2 cellular contexts compared by ENCODE assay signal in genomic region chr3:194161181-194162045, GRCh38.
TF ChIP-seq lines count a peak whose summit lies in the region.

No MANE protein-coding gene starts in this region.

TF ChIP-seq in K562, 482 proteins besides CTCF, POLR2A, EP300 and RAD21 (continues in another document):
- no peak for TF ChIP-seq DACH1 (IDR thresholded peaks at IDR 0.05; ENCODE audit: partially characterized antibody)
- no peak for TF ChIP-seq MECOM (CRISPR knock-in tag; IDR thresholded peaks at IDR 0.05)
- no peak for TF ChIP-seq HNRNPK (IDR thresholded peaks at IDR 0.05; ENCODE audit: low read depth, low read length, poor library complexity, severe bottlenecking)
- TF ChIP-seq ZNF764 (CRISPR knock-in tag; IDR thresholded peaks at IDR 0.05; ENCODE audit: low read depth) = no peak
- TF ChIP-seq MEF2D (tag; conservative IDR thresholded peaks at IDR 0.05; ENCODE audit: low read depth) = no peak
- no peak for TF ChIP-seq ZNF518B (CRISPR knock-in tag; IDR thresholded peaks at IDR 0.05)
- no peak for TF ChIP-seq RBM17 (IDR thresholded peaks at IDR 0.05; ENCODE audit: borderline replicate concordance, low read depth, low read length)
- TF ChIP-seq BRD4 (IDR thresholded peaks at IDR 0.05) = no peak
- no peak for TF ChIP-seq POLR2AphosphoS5 (IDR thresholded peaks at IDR 0.05; ENCODE audit: control insufficient read depth, insufficient read depth, low read depth, low read length)
- TF ChIP-seq ZNF165 (CRISPR knock-in tag; IDR thresholded peaks at IDR 0.05; ENCODE audit: borderline replicate concordance) = no peak
- no peak for TF ChIP-seq CLOCK (CRISPR knock-in tag; IDR thresholded peaks at IDR 0.05; ENCODE audit: borderline replicate concordance)
- TF ChIP-seq PATZ1 (CRISPR knock-in tag; IDR thresholded peaks at IDR 0.05; ENCODE audit: borderline replicate concordance) = no peak
- TF ChIP-seq KLF10 (CRISPR knock-in tag; IDR thresholded peaks at IDR 0.05) = no peak
- TF ChIP-seq SMARCA4 (IDR thresholded peaks at IDR 0.05) = no peak

TF ChIP-seq in HepG2, 621 proteins besides CTCF, POLR2A, EP300 and RAD21 (continues in another document):
- no peak for TF ChIP-seq KAT2B (IDR thresholded peaks at IDR 0.05; ENCODE audit: borderline replicate concordance, low read depth, low read length)
- TF ChIP-seq GATAD1 (CRISPR knock-in tag; IDR thresholded peaks at IDR 0.05) = 0 out of 2 replicates have a peak, but pooled peaks have one; percentile 19
- TF ChIP-seq ZNF224 (CRISPR knock-in tag; IDR thresholded peaks at IDR 0.05) = no peak
- no peak for TF ChIP-seq ZFP36L2 (CRISPR knock-in tag; IDR thresholded peaks at IDR 0.05)
- TF ChIP-seq DMAP1 (CRISPR knock-in tag; IDR thresholded peaks at IDR 0.05) = no peak
- no peak for TF ChIP-seq ARHGAP35 (CRISPR knock-in tag; IDR thresholded peaks at IDR 0.05; ENCODE audit: borderline replicate concordance)
- no peak for TF ChIP-seq GTF2F1 (IDR thresholded peaks at IDR 0.05; ENCODE audit: low read length)
- TF ChIP-seq NCOA2 (CRISPR knock-in tag; IDR thresholded peaks at IDR 0.05) = peak; percentile 89
- no peak for TF ChIP-seq ZNF605 (CRISPR knock-in tag; IDR thresholded peaks at IDR 0.05)
- TF ChIP-seq BRCA1 (CRISPR knock-in tag; IDR thresholded peaks at IDR 0.05) = no peak
- 0 out of 2 replicates have a peak, but pooled peaks have one; percentile 39 for TF ChIP-seq ZNF772 (CRISPR knock-in tag; IDR thresholded peaks at IDR 0.05)
- TF ChIP-seq ZEB1 (IDR thresholded peaks at IDR 0.05; ENCODE audit: insufficient replicate concordance, low read depth) = no peak
- no peak for TF ChIP-seq ZFYVE20 (CRISPR knock-in tag; IDR thresholded peaks at IDR 0.05; ENCODE audit: borderline replicate concordance, low read depth)
- no peak for TF ChIP-seq SMARCE1 (IDR thresholded peaks at IDR 0.05; ENCODE audit: borderline replicate concordance)
- TF ChIP-seq ZNF335 (CRISPR knock-in tag; IDR thresholded peaks at IDR 0.05) = no peak
- no peak for TF ChIP-seq HHEX (CRISPR knock-in tag; IDR thresholded peaks at IDR 0.05)
- TF ChIP-seq JDP2 (CRISPR knock-in tag; IDR thresholded peaks at IDR 0.05; ENCODE audit: borderline replicate concordance) = no peak
- TF ChIP-seq PREB (CRISPR knock-in tag; IDR thresholded peaks at IDR 0.05) = no peak
- no peak for TF ChIP-seq SNAPC5 (CRISPR knock-in tag; IDR thresholded peaks at IDR 0.05; ENCODE audit: borderline replicate concordance)
- TF ChIP-seq TRIM22 (IDR thresholded peaks at IDR 0.05) = no peak
- TF ChIP-seq NFE2L2 (IDR thresholded peaks at IDR 0.05; ENCODE audit: low read length) = no peak
- TF ChIP-seq TBL1XR1 (IDR thresholded peaks at IDR 0.05; ENCODE audit: borderline replicate concordance, low read length, partially characterized antibody) = no peak
- TF ChIP-seq ZXDC (CRISPR knock-in tag; IDR thresholded peaks at IDR 0.05) = no peak
- TF ChIP-seq ZNF75D (CRISPR knock-in tag; IDR thresholded peaks at IDR 0.05; ENCODE audit: borderline replicate concordance) = no peak
- TF ChIP-seq FOXJ3 (CRISPR knock-in tag; IDR thresholded peaks at IDR 0.05; ENCODE audit: borderline replicate concordance) = peak; percentile 43; the same call in 1 of the 2 replicates
- no peak for TF ChIP-seq PBX3 (CRISPR knock-in tag; IDR thresholded peaks at IDR 0.05; ENCODE audit: borderline replicate concordance)
- TF ChIP-seq ADNP (CRISPR knock-in tag; IDR thresholded peaks at IDR 0.05) = no peak
- TF ChIP-seq ZNF136 (CRISPR knock-in tag; IDR thresholded peaks at IDR 0.05; ENCODE audit: low read depth) = no peak
- TF ChIP-seq MAFF (IDR thresholded peaks at IDR 0.05; ENCODE audit: low read depth, low read length) = no peak
- no peak for TF ChIP-seq DPF2 (CRISPR knock-in tag; IDR thresholded peaks at IDR 0.05; ENCODE audit: borderline replicate concordance, low read depth)
- TF ChIP-seq PBX2 (CRISPR knock-in tag; IDR thresholded peaks at IDR 0.05) = no peak
- peak; percentile 39; the same call in 1 of the 2 replicates for TF ChIP-seq PITX1 (CRISPR knock-in tag; IDR thresholded peaks at IDR 0.05)
- TF ChIP-seq ZNF24 (IDR thresholded peaks at IDR 0.05) = no peak
- TF ChIP-seq ARID3A (IDR thresholded peaks at IDR 0.05; ENCODE audit: low read depth, low read length) = no peak
- no peak for TF ChIP-seq ZNF773 (CRISPR knock-in tag; IDR thresholded peaks at IDR 0.05; ENCODE audit: borderline replicate concordance)
- TF ChIP-seq ETS1 (CRISPR knock-in tag; IDR thresholded peaks at IDR 0.05) = no peak
- no peak for TF ChIP-seq NFYC (CRISPR knock-in tag; IDR thresholded peaks at IDR 0.05)
- TF ChIP-seq KAT7 (CRISPR knock-in tag; IDR thresholded peaks at IDR 0.05; ENCODE audit: borderline replicate concordance) = no peak
- TF ChIP-seq ZNF276 (CRISPR knock-in tag; IDR thresholded peaks at IDR 0.05; ENCODE audit: low read depth) = no peak
- TF ChIP-seq SIX1 (CRISPR knock-in tag; IDR thresholded peaks at IDR 0.05; ENCODE audit: borderline replicate concordance) = no peak
- no peak for TF ChIP-seq CCAR2 (optimal IDR thresholded peaks at IDR 0.05; ENCODE audit: low read depth, low read length)
- no peak for TF ChIP-seq AGO2 (optimal IDR thresholded peaks at IDR 0.05; ENCODE audit: low read depth, low read length)
- no peak for TF ChIP-seq E2F5 (CRISPR knock-in tag; conservative IDR thresholded peaks at IDR 0.05)
- no peak for TF ChIP-seq SNAI1 (CRISPR knock-in tag; IDR thresholded peaks at IDR 0.05; ENCODE audit: borderline replicate concordance)
- TF ChIP-seq CHCHD3 (CRISPR knock-in tag; IDR thresholded peaks at IDR 0.05) = no peak
- no peak for TF ChIP-seq ZBTB3 (CRISPR knock-in tag; IDR thresholded peaks at IDR 0.05; ENCODE audit: borderline replicate concordance, low read depth)
- no peak for TF ChIP-seq ZNF468 (CRISPR knock-in tag; IDR thresholded peaks at IDR 0.05)
- TF ChIP-seq KLF11 (CRISPR knock-in tag; IDR thresholded peaks at IDR 0.05) = no peak
- no peak for TF ChIP-seq CBX1 (IDR thresholded peaks at IDR 0.05; ENCODE audit: low read depth)
- no peak for TF ChIP-seq ZNF232 (CRISPR knock-in tag; IDR thresholded peaks at IDR 0.05; ENCODE audit: borderline replicate concordance)
- TF ChIP-seq BHLHE40 (IDR thresholded peaks at IDR 0.05; ENCODE audit: low read length) = no peak
- peak; percentile 25; the same call in 1 of the 2 replicates for TF ChIP-seq GABPB1 (CRISPR knock-in tag; IDR thresholded peaks at IDR 0.05)
- TF ChIP-seq ZNF878 (CRISPR knock-in tag; IDR thresholded peaks at IDR 0.05) = no peak
- no peak for TF ChIP-seq ZC3H4 (CRISPR knock-in tag; IDR thresholded peaks at IDR 0.05; ENCODE audit: borderline replicate concordance)
- no peak for TF ChIP-seq ZSCAN30 (CRISPR knock-in tag; IDR thresholded peaks at IDR 0.05)
- TF ChIP-seq YY1 (IDR thresholded peaks at IDR 0.05; ENCODE audit: insufficient read depth, insufficient replicate concordance, low read depth, low read length) = no peak
- TF ChIP-seq ZNF563 (CRISPR knock-in tag; IDR thresholded peaks at IDR 0.05) = no peak
- TF ChIP-seq SP1 (IDR thresholded peaks at IDR 0.05) = no peak
- TF ChIP-seq SP1 (CRISPR knock-in tag; IDR thresholded peaks at IDR 0.05) = no peak
